19 cellular contexts compared by ENCODE assay signal in genomic region chr11:135006800-135007199, GRCh38.
A peak's percentile ranks its signal among the peaks of the same experiment; 100 is the strongest.
DNase-seq lines count a peak whose midpoint lies in the region; ATAC-seq and TF ChIP-seq lines count a peak whose summit lies in the region.
"Had no signal": no experiment of that assay in that cellular context is flagged by ENCODE, and none has a peak within 500 bp of the region (broad histone marks: within the 10 kb centered on the region; RNA-seq: fewer than 3 reads in every experiment).

No MANE protein-coding gene starts in this region.

- H3F3A ChIP-seq in SK-N-SH (replicated peaks; ENCODE audit: insufficient read depth), result no peaks in the 10 kb centered on the region

- TF ChIP-seq RAD21 in SK-N-SH (IDR thresholded peaks at IDR 0.05; ENCODE audit: low read length), result 0 out of 2 replicates have a peak, but pooled peaks have one; percentile 2

- no peaks in the 10 kb centered on the region for H4K20me1 ChIP-seq in SK-N-SH (ENCODE audit: insufficient read depth)

- peaks cover 0 to 53% of the 10 kb centered on the region in 2 experiments; a peak in 2 of 4 replicates for H3K4me1 ChIP-seq in SK-N-SH (ENCODE audit: control insufficient read depth in 1 of 2, insufficient read depth in 2 of 2, low read depth in 1 of 2, low read length in 1 of 2)
- H3K4me1 ChIP-seq in left lung, result no peaks in the 10 kb centered on the region
- H3K4me1 ChIP-seq: ascending aorta, testis, vagina had no signal

- TF ChIP-seq CTCF in SK-N-SH (IDR thresholded peaks at IDR 0.05) (no peak), left lung (IDR thresholded peaks at IDR 0.05) (no peak)

- no peak overlapping the region for H3K4me2 ChIP-seq in SK-N-SH

- POLR2A ChIA-PET in SK-N-SH (lab: Yijun Ruan, JAX), result no interaction called here

- H3K9me2 ChIP-seq in SK-N-SH, result no peaks in the 10 kb centered on the region

- no peaks in the 10 kb centered on the region for H3K36me3 ChIP-seq in SK-N-SH (replicated peaks in 1 of 2; ENCODE audit: control insufficient read depth in 1 of 2, insufficient read depth in 2 of 2, low read length in 1 of 2)
- no peaks in the 10 kb centered on the region for H3K36me3 ChIP-seq in left lung
- H3K36me3 ChIP-seq: ascending aorta, vagina had no signal

- CTCF ChIA-PET in SK-N-SH (lab: Yijun Ruan, JAX), result interaction anchor here (1.4 to 2.6 kb wide), 3 partner anchors 9 to 138 kb away, joined by 4 to 14 read pairs (median 6); no protein-coding TSS in a partner anchor

- WGBS in SK-N-SH (ENCODE audit: low lambda C conversion rate), result 12% methylated on average over 3 of the region's 4 CpGs

- intact Hi-C loops in head of caudate nucleus (cut with DNase I) (no loop called here), left lung (cut with DNase I) (no loop called here)

- no peak; a peak in 1 of 4 replicates for TF ChIP-seq EP300 in SK-N-SH (IDR thresholded peaks at IDR 0.05; ENCODE audit: borderline replicate concordance in 1 of 2, low read depth in 1 of 2, low read length in 1 of 2)

- H3K79me2 ChIP-seq in SK-N-SH (ENCODE audit: insufficient read depth), result no peaks in the 10 kb centered on the region

- H3K4me3 ChIP-seq in SK-N-SH (ENCODE audit: low read depth in 2 of 2, low read length in 1 of 2), result no peak overlapping the region; a peak in 1 of 4 replicates
- no peak overlapping the region for H3K4me3 ChIP-seq in left lung
- H3K4me3 ChIP-seq: ascending aorta, testis, vagina had no signal

- peak overlapping the region in 1 of 2 experiments; percentile 97; a peak in 2 of 4 replicates for H3K27ac ChIP-seq in SK-N-SH (ENCODE audit: low read depth in 2 of 2, low read length in 1 of 2)
- no peak overlapping the region for H3K27ac ChIP-seq in left lung
- H3K27ac ChIP-seq: ascending aorta, C4-2B, testis, vagina had no signal

- no peaks in the 10 kb centered on the region for H3K27me3 ChIP-seq in SK-N-SH (ENCODE audit: insufficient read depth)
- peaks cover 0 to 25% of the 10 kb centered on the region in 2 donors for H3K27me3 ChIP-seq in left lung
- H3K27me3 ChIP-seq: ascending aorta, testis, vagina had no signal

- no peak overlapping the region for H2AFZ ChIP-seq in SK-N-SH (ENCODE audit: low read depth)

- DNase-seq in NCI-H1694 (lab: John Stamatoyannopoulos, UW), result peak; percentile 51
- peak; percentile 34 for DNase-seq in SK-N-SH
- peak in 34 of 42 donors; percentile 26 to 81 (median 54) for DNase-seq in head of caudate nucleus
- peak; percentile 26 for DNase-seq in occipital lobe (lab: John Stamatoyannopoulos, UW)
- DNase-seq in left lung, result no peak
- DNase-seq in SHP77 treated with DMSO at 0.1 percent for 48 hours (lab: John Stamatoyannopoulos, UW), result no peak
- no peak for DNase-seq in activated gamma-delta T cell (lab: John Stamatoyannopoulos, UW)
- no peak for DNase-seq in activated CD4-positive, alpha-beta T cell treated with anti-CD3 and anti-CD28 coated beads, Interleukin-2, amount 50 U/mL, for 4 hours
- DNase-seq: activated CD4-positive, alpha-beta T cell treated with anti-CD3 and anti-CD28 coated beads for 1 hour; activated naive CD4-positive, alpha-beta T cell treated with anti-CD3 and anti-CD28 coated beads, Interleukin-2, amount 50 U/mL, for 16 hours; activated T-cell treated with anti-CD3 and anti-CD28 coated beads, Interleukin-2, amount 50 U/mL, for 48 hours; naive B cell; NCI-H1417; NCI-H82; testis had no signal

- H3K9me3 ChIP-seq in SK-N-SH (no peaks in the 10 kb centered on the region), left lung (no peaks in the 10 kb centered on the region)
- H3K9me3 ChIP-seq: ascending aorta, testis, vagina had no signal

- no peak for ATAC-seq in left lung
- ATAC-seq: HCT116 had no signal

- H3K9ac ChIP-seq in SK-N-SH, result no peak overlapping the region

TF ChIP-seq in SK-N-SH, 30 proteins besides CTCF, POLR2A, EP300 and RAD21:
- no peak for TF ChIP-seq TCF12 (IDR thresholded peaks at IDR 0.05)
- peak; percentile 52 for TF ChIP-seq GATA2 (CRISPR knock-in tag; IDR thresholded peaks at IDR 0.05)

Comparison
In these comparisons a context has a peak if more than half of its experiments do, and no peak if none do; other contexts are left out.
1. DNase-seq: peak in NCI-H1694 (single experiment), SK-N-SH (single experiment), head of caudate nucleus (34 of 42) and occipital lobe (single experiment); none in left lung (0 of 2), SHP77 treated with DMSO at 0.1 percent for 48 hours (single experiment), activated gamma-delta T cell (single experiment) and activated CD4-positive, alpha-beta T cell treated with anti-CD3 and anti-CD28 coated beads, Interleukin-2, amount 50 U/mL, for 4 hours (0 of 2).